In genomic region chr10:48670978-48671913, GRCh38 we compare ENCODE assay signal across 9 cellular contexts. TPM values are rescaled to one million over a fixed set of nuclear protein-coding genes. Genes with fewer than 3 reads are reported as not detected.
A peak's percentile ranks its signal among the peaks of the same experiment; 100 is the strongest.
DNase-seq lines count a peak whose midpoint lies in the region; ATAC-seq, FAIRE-seq and TF ChIP-seq lines count a peak whose summit lies in the region.
"Had no signal": no experiment of that assay in that cellular context is flagged by ENCODE, and none has a peak within 500 bp of the region (broad histone marks: within the 10 kb centered on the region; RNA-seq: fewer than 3 reads in every experiment).

No MANE protein-coding gene starts in this region.

- no peak for TF ChIP-seq RAD21 in H1 (IDR thresholded peaks at IDR 0.05 in 1 of 2, conservative IDR thresholded peaks at IDR 0.05 in 1 of 2; ENCODE audit: low read depth in 2 of 2, low read length in 2 of 2)

- H2AK5ac ChIP-seq in H1 (ENCODE audit: low read depth, low read length) = no peak overlapping the region

- no peaks in the 10 kb centered on the region for H3K36me3 ChIP-seq in CD8-positive, alpha-beta T cell (ENCODE audit: insufficient read depth, low read length)
- no peaks in the 10 kb centered on the region for H3K36me3 ChIP-seq in H1 (ENCODE audit: control insufficient read depth in 2 of 4, insufficient read depth in 4 of 4, low read length in 3 of 4)

- H3K79me1 ChIP-seq in H1 (ENCODE audit: low read depth, low read length) = no peaks in the 10 kb centered on the region

- H3K9ac ChIP-seq in H1 (replicated peaks in 1 of 4; ENCODE audit: extremely low read depth in 1 of 4, low read depth in 3 of 4, low read length in 3 of 4) = no peak overlapping the region

- peak overlapping the region; percentile 62; the same call in 1 of the 2 replicates for H2BK12ac ChIP-seq in H1 (ENCODE audit: low read depth, low read length)

- no peak overlapping the region for H2BK120ac ChIP-seq in H1 (replicated peaks; ENCODE audit: low read depth, low read length)

- CTCF ChIA-PET in CD8-positive, alpha-beta T cell (lab: Charles Lee) = no interaction called here
- CTCF ChIA-PET in H1 (lab: Charles Lee; ENCODE audit: partially characterized antibody) = interaction anchor here (0.6 to 2.6 kb wide), 3 partner anchors 13 to 412 kb away, joined by 3 to 11 read pairs (median 3); no protein-coding TSS in a partner anchor

- H2BK20ac ChIP-seq in H1 (ENCODE audit: low read length) = 0 out of 2 replicates have a peak overlapping the region, but pooled peaks have one; percentile 72

- H3K23me2 ChIP-seq in H1 (ENCODE audit: low read depth, low read length) = no peaks in the 10 kb centered on the region

- no peaks in the 10 kb centered on the region for H3K9me3 Mint-ChIP-seq in CD8-positive, alpha-beta T cell

- H4K5ac ChIP-seq in H1 (ENCODE audit: insufficient read length, low read depth, low read length) = no peak overlapping the region

- no peak overlapping the region; the same call in 1 of the 2 replicates for H3K18ac ChIP-seq in H1 (ENCODE audit: extremely low read depth, low read length)

- H3K23ac ChIP-seq in H1 (ENCODE audit: insufficient read length) = no peak overlapping the region

- H3K27me3 ChIP-seq in CD8-positive, alpha-beta T cell (ENCODE audit: insufficient read depth, low read length) = no peaks in the 10 kb centered on the region
- H3K27me3 ChIP-seq in H1 (replicated peaks in 1 of 4; ENCODE audit: control insufficient read depth in 3 of 4, extremely low read depth in 1 of 4, insufficient read depth in 3 of 4, low read length in 3 of 4) = no peaks in the 10 kb centered on the region; a peak in 2 of 7 replicates
- H3K27me3 ChIP-seq: body of pancreas had no signal

- H2BK5ac ChIP-seq in H1 (ENCODE audit: low read depth, low read length) = no peak overlapping the region

- no peak overlapping the region for H2BK15ac ChIP-seq in H1 (ENCODE audit: low read length)

- no peaks in the 10 kb centered on the region for H4K20me1 ChIP-seq in H1 (replicated peaks in 1 of 2; ENCODE audit: control insufficient read depth in 1 of 2, insufficient read depth in 2 of 2, low read length in 2 of 2)

- peak overlapping the region; percentile 4 for H3K27ac Mint-ChIP-seq in CD8-positive, alpha-beta T cell

- TF ChIP-seq POLR2A in H1 (IDR thresholded peaks at IDR 0.05; ENCODE audit: control extremely low read depth in 1 of 2, low read depth in 2 of 2, low read length in 2 of 2) (no peak), lower leg skin (IDR thresholded peaks at IDR 0.05) (no peak)

- H3K4me3 Mint-ChIP-seq in CD8-positive, alpha-beta T cell = no peak overlapping the region

- peak; percentile 26 for ATAC-seq in CD8-positive, alpha-beta T cell
- ATAC-seq in GM19351 (IDR thresholded peaks at IDR 0.05; ENCODE audit: unreplicated experiment) = peak; percentile 63
- ATAC-seq in HG03097 (IDR thresholded peaks at IDR 0.05; ENCODE audit: low FRiP score, unreplicated experiment) = peak; percentile 49
- ATAC-seq: body of pancreas had no signal

- no peak overlapping the region for H3K14ac ChIP-seq in H1 (ENCODE audit: insufficient read length)

- POLR2A ChIA-PET in CD8-positive, alpha-beta T cell (lab: Charles Lee) = no interaction called here
- POLR2A ChIA-PET in H1 (lab: Charles Lee; ENCODE audit: partially characterized antibody) = no interaction called here

- H3K36me3 Mint-ChIP-seq in CD8-positive, alpha-beta T cell = no peaks in the 10 kb centered on the region

- peak overlapping the region; percentile 43 to 56; a peak in 3 of 4 replicates for H3K4me2 ChIP-seq in H1 (ENCODE audit: insufficient read depth in 1 of 2, low read depth in 2 of 2, low read length in 2 of 2)

- TF ChIP-seq CTCF in CD8-positive, alpha-beta T cell (IDR thresholded peaks at IDR 0.05) = no peak
- no peak for TF ChIP-seq CTCF in H1 (IDR thresholded peaks at IDR 0.05; ENCODE audit: control extremely low read depth in 1 of 3, insufficient read depth in 1 of 3, low read depth in 1 of 3, low read length in 3 of 3)
- no peak for TF ChIP-seq CTCF in lower leg skin (IDR thresholded peaks at IDR 0.05)

- no peak overlapping the region for H3K56ac ChIP-seq in H1 (replicated peaks; ENCODE audit: insufficient read length, low read depth, low read length)

- no peak for TF ChIP-seq EP300 in H1 (IDR thresholded peaks at IDR 0.05; ENCODE audit: borderline replicate concordance in 1 of 2, low read depth in 2 of 2, low read length in 2 of 2)

- H3K27me3 Mint-ChIP-seq in CD8-positive, alpha-beta T cell (ENCODE audit: low read depth) = peaks cover 2% of the 10 kb centered on the region

- intact Hi-C loops in CD8-positive, alpha-beta T cell (cut with DNase I, micrococcal nuclease) = no loop called here
- intact Hi-C loops in lower leg skin (cut with DNase I; ENCODE audit: low total_unique reads) = no loop called here

- no peak overlapping the region for H3K27ac ChIP-seq in CD8-positive, alpha-beta T cell (ENCODE audit: low read depth, low read length)
- H3K27ac ChIP-seq in H1 (ENCODE audit: low read depth, low read length) = no peak overlapping the region
- H3K27ac ChIP-seq: body of pancreas had no signal

- H4K91ac ChIP-seq in H1 (replicated peaks; ENCODE audit: insufficient read length, low read length) = peak overlapping the region; percentile 96

- H3K4me1 Mint-ChIP-seq in CD8-positive, alpha-beta T cell (ENCODE audit: low read depth) = no peaks in the 10 kb centered on the region

- H3K4ac ChIP-seq in H1 (replicated peaks; ENCODE audit: insufficient read length, low read depth, low read length) = peak overlapping the region; percentile 69

- no peak for FAIRE-seq in H1 (lab: Jason Lieb, UNC)

- no peak for DNase-seq in CD8-positive, alpha-beta T cell
- DNase-seq in H1 (ENCODE audit: low read depth in 1 of 2, low spot score in 2 of 2) (peak in 1 of 2 experiments; percentile 63), hepatic stellate cell (ENCODE audit: low spot score) (no peak), lower leg skin (ENCODE audit: low spot score in 2 of 2) (no peak), NCI-H2081 treated with DMSO at 0.1 percent for 48 hours (lab: John Stamatoyannopoulos, UW) (no peak)
- no peak for DNase-seq in stimulated activated CD4-positive, alpha-beta T cell treated with anti-CD3 and anti-CD28 coated beads, Interleukin-4, amount 100 ng/mL, for 4 hours
- DNase-seq: body of pancreas had no signal

- H2AFZ ChIP-seq in H1 (ENCODE audit: low read length) = peak overlapping the region; percentile 74; the same call in 1 of the 2 replicates

- H4K8ac ChIP-seq in H1 (ENCODE audit: extremely low read depth, insufficient read depth, low read length) = peak overlapping the region; percentile 89; the same call in 1 of the 2 replicates

- WGBS in H1 (ENCODE audit: extremely low coverage in 1 of 2, insufficient coverage in 1 of 2, insufficient read length in 1 of 2, insufficient replicate concordance in 2 of 2, low coverage in 1 of 2, low lambda C conversion rate in 2 of 2, missing lambda C conversion rate in 1 of 2), 2 experiments = 66% methylated on average over 19 of the region's 28 CpGs; no CpG with 5 or more reads in 1 of the 2 experiments
- 29 to 56% methylated on average over 28 of the region's 28 CpGs for WGBS in lower leg skin, 2 donors

- H3K4me1 ChIP-seq in CD8-positive, alpha-beta T cell (ENCODE audit: insufficient read depth, low read length) = no peaks in the 10 kb centered on the region
- H3K4me1 ChIP-seq in H1 (replicated peaks in 1 of 4; ENCODE audit: control insufficient read depth in 3 of 4, insufficient read depth in 4 of 4, low read length in 3 of 4) = peaks cover 0 to 5% (median 2%) of the 10 kb centered on the region in 4 experiments; a peak in 4 of 7 replicates
- H3K4me1 ChIP-seq: body of pancreas had no signal

- H3K4me3 ChIP-seq in CD8-positive, alpha-beta T cell (ENCODE audit: low read depth, low read length) = no peak overlapping the region
- H3K4me3 ChIP-seq in H1 (ENCODE audit: extremely low read depth in 1 of 4, insufficient read depth in 2 of 4, low read depth in 3 of 4, low read length in 4 of 4) (peak overlapping the region in 2 of 4 experiments; percentile 23 to 42; a peak in 4 of 8 replicates), lower leg skin (ENCODE audit: low read depth, poor library complexity, severe bottlenecking) (no peak overlapping the region)
- H3K4me3 ChIP-seq: body of pancreas had no signal

- no peaks in the 10 kb centered on the region for H3K9me3 ChIP-seq in CD8-positive, alpha-beta T cell (ENCODE audit: low read length)
- H3K9me3 ChIP-seq in H1 (ENCODE audit: insufficient read depth in 2 of 2, low read depth in 1 of 2, low read length in 1 of 2) = no peaks in the 10 kb centered on the region
- H3K9me3 ChIP-seq: body of pancreas had no signal

- no peaks in the 10 kb centered on the region for H3K79me2 ChIP-seq in H1 (ENCODE audit: control insufficient read depth in 1 of 2, insufficient read depth in 2 of 2, low read length in 2 of 2)

TF ChIP-seq in H1, 55 proteins besides CTCF, POLR2A, EP300 and RAD21 (continues in another document):
- TF ChIP-seq MAX (IDR thresholded peaks at IDR 0.05) (peak; percentile 47), TBP (IDR thresholded peaks at IDR 0.05; ENCODE audit: low read depth, low read length) (no peak), SRF (IDR thresholded peaks at IDR 0.05; ENCODE audit: low read depth, low read length) (no peak), CHD2 (IDR thresholded peaks at IDR 0.05; ENCODE audit: low read length) (no peak), CHD1 (IDR thresholded peaks at IDR 0.05; ENCODE audit: low read depth, low read length) (no peak), POU5F1 (IDR thresholded peaks at IDR 0.05; ENCODE audit: low read depth, low read length) (no peak), CBX8 (IDR thresholded peaks at IDR 0.05; ENCODE audit: borderline replicate concordance, low read depth, low read length) (no peak), EGR1 (IDR thresholded peaks at IDR 0.05; ENCODE audit: borderline replicate concordance, low read depth, low read length) (no peak), SIX5 (IDR thresholded peaks at IDR 0.05; ENCODE audit: low read depth, low read length) (no peak), SIRT6 (IDR thresholded peaks at IDR 0.05; ENCODE audit: low read length) (no peak), BCL11A (IDR thresholded peaks at IDR 0.05; ENCODE audit: low read depth in 2 of 2, low read length in 2 of 2) (no peak)

RNA-seq across cellular contexts. Expression of gene WDFY4, which starts 13.4 kb away (rescaled TPM):
- total RNA-seq in CD8-positive, alpha-beta T cell = 1 to 10 TPM; 1.9 to 2.0 TPM
- total RNA-seq in H1 (2021; fragmentation: NEBNext Ultra II Directional; extraction: Animal tissue kit (Norgen Biotek cat#: 25700)) = not detected in 2 replicates
- polyA plus RNA-seq in H1 (2011; rRNA removed) = not detected in 2 replicates
- polyA plus RNA-seq in H1 (2011; cell fraction: cytosol; rRNA removed) = 0.04 TPM
- polyA plus RNA-seq in H1 (2011; cell fraction: nucleus; rRNA removed) = not detected
- polyA plus RNA-seq in H1 (2012, experiment 1 of 2) = not detected in 4 replicates
- polyA plus RNA-seq in H1 (2012, experiment 2 of 2) = not detected
- not detected for polyA plus RNA-seq in H1 (2013, experiment 1 of 2)
- polyA plus RNA-seq in H1 (2013, experiment 2 of 2) = not detected
- not detected in 2 replicates for polyA minus RNA-seq in H1 (2011; rRNA and poly(A)+ RNA removed)
- not detected for polyA minus RNA-seq in H1 (2011; cell fraction: cytosol; rRNA and poly(A)+ RNA removed)
- polyA minus RNA-seq in H1 (2011; cell fraction: nucleus; rRNA and poly(A)+ RNA removed) = not detected
- 1 to 10 TPM in 3 of 4 donors, under 1 TPM in 1; 0.91 to 4.2 (median 1.1) TPM for total RNA-seq in lower leg skin
